ENCODE assay signal across 12 cellular contexts in the genomic region with DNA sequence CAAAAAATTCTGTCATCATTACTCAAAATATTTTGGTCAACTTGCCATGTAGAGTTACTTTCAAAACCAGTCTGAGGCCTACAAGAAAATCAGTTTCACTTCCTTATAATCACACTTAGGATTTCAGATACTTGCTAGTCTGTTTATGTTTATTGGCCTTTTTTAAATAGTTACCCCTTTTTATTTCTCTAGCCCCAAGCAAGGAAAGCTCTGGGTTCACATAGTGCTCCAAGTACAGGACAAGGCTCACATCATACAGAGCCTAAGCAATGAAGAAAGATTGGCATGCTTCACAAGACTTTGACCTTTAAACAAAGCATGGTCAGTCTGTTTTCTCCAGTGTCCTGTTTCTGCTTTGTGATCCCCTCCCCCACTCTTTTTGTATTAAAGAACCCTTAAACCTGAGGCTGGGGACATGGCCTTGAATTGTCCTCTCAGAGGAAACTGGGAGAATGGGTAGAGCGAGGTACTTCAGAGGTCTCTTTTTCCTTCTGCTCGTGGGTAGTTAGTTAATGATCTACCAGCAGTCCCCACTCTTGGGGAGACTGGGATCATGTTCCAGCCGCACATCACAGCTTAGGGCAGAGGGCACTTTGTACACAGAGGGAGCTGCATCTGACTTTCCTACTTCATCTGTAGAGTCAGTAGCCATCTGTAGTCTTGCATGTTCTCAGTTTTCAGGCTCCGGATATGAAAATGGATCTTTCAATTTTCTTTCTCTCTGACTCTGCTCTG. TPM values are rescaled to one million over a fixed set of nuclear protein-coding genes. Genes with fewer than 3 reads are reported as not detected.
A peak's percentile ranks its signal among the peaks of the same experiment; 100 is the strongest.
DNase-seq lines count a peak whose midpoint lies in the region; ATAC-seq, FAIRE-seq and TF ChIP-seq lines count a peak whose summit lies in the region.
"Had no signal": no experiment of that assay in that cellular context is flagged by ENCODE, and none has a peak within 500 bp of the region (broad histone marks: within the 10 kb centered on the region; RNA-seq: fewer than 3 reads in every experiment).

No MANE protein-coding gene starts in this region.

- H3K4me2 ChIP-seq in Karpas-422 (ENCODE audit: low read depth, low read length, poor library complexity, severe bottlenecking) = peak overlapping the region; percentile 7
- peak overlapping the region; percentile 57 for H3K4me2 ChIP-seq in hepatocyte
- no peak overlapping the region for H3K4me2 ChIP-seq in mesendoderm (ENCODE audit: low read length)

- TF ChIP-seq EP300 in upper lobe of left lung (IDR thresholded peaks at IDR 0.05) = no peak

- no peak overlapping the region for H3K4me3 ChIP-seq in breast epithelium
- no peak overlapping the region for H3K4me3 ChIP-seq in Karpas-422 (ENCODE audit: low read length)
- no peak overlapping the region for H3K4me3 ChIP-seq in hepatocyte
- no peak overlapping the region for H3K4me3 ChIP-seq in upper lobe of left lung
- no peak overlapping the region for H3K4me3 ChIP-seq in BE2C (ENCODE audit: low read depth, low read length)
- no peak overlapping the region for H3K4me3 ChIP-seq in mesendoderm (ENCODE audit: low read length)

- H3K4me1 Mint-ChIP-seq in MCF 10A (ENCODE audit: insufficient read depth, unreplicated experiment) = no peaks in the 10 kb centered on the region

- no peak overlapping the region for H2BK120ac ChIP-seq in mesendoderm (ENCODE audit: low read depth, low read length)

- peak overlapping the region; percentile 39 to 50 for H3K27ac ChIP-seq in breast epithelium
- H3K27ac ChIP-seq in Karpas-422 (ENCODE audit: low read length) = 0 out of 2 replicates have a peak overlapping the region, but pooled peaks have one; percentile 34
- H3K27ac ChIP-seq in hepatocyte = peak overlapping the region; percentile 86
- peak overlapping the region; percentile 5 to 49 (median 27) for H3K27ac ChIP-seq in upper lobe of left lung
- H3K27ac ChIP-seq in mesendoderm (ENCODE audit: low read depth, low read length) = no peak overlapping the region

- no peaks in the 10 kb centered on the region for H3K27me3 Mint-ChIP-seq in MCF 10A (ENCODE audit: insufficient read depth, unreplicated experiment)
- H3K27me3 Mint-ChIP-seq: CD4-positive, alpha-beta memory T cell had no signal

- H3K9ac ChIP-seq in Karpas-422 (ENCODE audit: low read length) (no peak overlapping the region), mesendoderm (ENCODE audit: low read length) (no peak overlapping the region)

- H2AK5ac ChIP-seq in mesendoderm (ENCODE audit: low read length) = no peak overlapping the region

- ATAC-seq in upper lobe of left lung (ENCODE audit: low FRiP score in 2 of 2) = no peak

- no peak overlapping the region for H2BK15ac ChIP-seq in mesendoderm (replicated peaks; ENCODE audit: low read depth)

- H3K23ac ChIP-seq in mesendoderm (ENCODE audit: low read length) = no peak overlapping the region

- H2AFZ ChIP-seq in Karpas-422 (ENCODE audit: low read length) (peak overlapping the region; percentile 63), hepatocyte (no peak overlapping the region)

- no peak for DNase-seq in breast epithelium (ENCODE audit: low spot score in 2 of 2)
- DNase-seq in MCF 10A (ENCODE audit: unreplicated experiment) = no peak
- DNase-seq in Karpas-422 = peak; percentile 71
- DNase-seq in hepatocyte (ENCODE audit: low spot score) = peak; percentile 78
- DNase-seq in upper lobe of left lung = peak in 1 of 2 donors; percentile 26
- DNase-seq in frontal cortex (ENCODE audit: low spot score in 2 of 2) = no peak
- no peak for DNase-seq in BE2C
- no peak for DNase-seq in mesendoderm
- DNase-seq: CD4-positive, alpha-beta memory T cell; NCI-H2227 treated with DMSO at 0.1 percent for 48 hours had no signal

- 57% methylated on average over 4 of the region's 4 CpGs for WGBS in hepatocyte (ENCODE audit: low lambda C conversion rate, missing lambda C conversion rate)
- 60 to 81% methylated on average over 4 of the region's 4 CpGs for WGBS in upper lobe of left lung, 2 donors
- WGBS in mesendoderm (ENCODE audit: extremely low coverage, insufficient coverage, low lambda C conversion rate) = no CpG with 5 or more reads among the region's 4 CpGs

- H4K20me1 ChIP-seq in Karpas-422 (ENCODE audit: insufficient read depth, low read depth, low read length) (no peaks in the 10 kb centered on the region), hepatocyte (ENCODE audit: insufficient read depth, poor library complexity, severe bottlenecking) (no peaks in the 10 kb centered on the region)

- H3K79me2 ChIP-seq in Karpas-422 (ENCODE audit: low read length) (no peaks in the 10 kb centered on the region), hepatocyte (no peaks in the 10 kb centered on the region), mesendoderm (ENCODE audit: control insufficient read depth, insufficient read depth, low read length) (no peaks in the 10 kb centered on the region)

- no peaks in the 10 kb centered on the region for H3K4me1 ChIP-seq in breast epithelium
- H3K4me1 ChIP-seq in Karpas-422 (ENCODE audit: low read length) = peaks cover 18% of the 10 kb centered on the region
- peaks cover 43% of the 10 kb centered on the region for H3K4me1 ChIP-seq in hepatocyte (ENCODE audit: insufficient read depth)
- H3K4me1 ChIP-seq in upper lobe of left lung = peaks cover 9 to 18% (median 14%) of the 10 kb centered on the region in 4 donors
- H3K4me1 ChIP-seq in BE2C = no peaks in the 10 kb centered on the region
- no peaks in the 10 kb centered on the region for H3K4me1 ChIP-seq in mesendoderm (ENCODE audit: control insufficient read depth, low read depth, low read length)

- H4K8ac ChIP-seq in mesendoderm (ENCODE audit: low read depth, low read length) = no peak overlapping the region

- TF ChIP-seq POLR2A in breast epithelium (IDR thresholded peaks at IDR 0.05) (no peak), upper lobe of left lung (IDR thresholded peaks at IDR 0.05) (no peak)

- H3K18ac ChIP-seq in mesendoderm (ENCODE audit: low read length) = no peak overlapping the region

- intact Hi-C loops in breast epithelium (cut with DNase I; ENCODE audit: low total_unique reads) = no loop called here
- intact Hi-C loops in MCF 10A (cut with micrococcal nuclease) = no loop called here

- no peak for FAIRE-seq in frontal cortex (lab: Jason Lieb, UNC)
- FAIRE-seq: urothelium cell line had no signal

- no peaks in the 10 kb centered on the region for H3K27me3 ChIP-seq in breast epithelium
- H3K27me3 ChIP-seq in Karpas-422 (ENCODE audit: low read length) = no peaks in the 10 kb centered on the region
- no peaks in the 10 kb centered on the region for H3K27me3 ChIP-seq in hepatocyte
- H3K27me3 ChIP-seq in upper lobe of left lung = no peaks in the 10 kb centered on the region
- peaks cover 15% of the 10 kb centered on the region for H3K27me3 ChIP-seq in BE2C
- no peaks in the 10 kb centered on the region for H3K27me3 ChIP-seq in mesendoderm (ENCODE audit: insufficient read depth, low read length, poor library complexity)

- no peaks in the 10 kb centered on the region for H3K36me3 ChIP-seq in breast epithelium
- no peaks in the 10 kb centered on the region for H3K36me3 ChIP-seq in Karpas-422 (ENCODE audit: insufficient read depth, low read length)
- H3K36me3 ChIP-seq in hepatocyte (replicated peaks; ENCODE audit: insufficient read depth, low read depth) = no peaks in the 10 kb centered on the region
- H3K36me3 ChIP-seq in upper lobe of left lung = no peaks in the 10 kb centered on the region
- H3K36me3 ChIP-seq in BE2C = no peaks in the 10 kb centered on the region
- no peaks in the 10 kb centered on the region for H3K36me3 ChIP-seq in mesendoderm (ENCODE audit: control insufficient read depth, insufficient read depth, low read length)

- H3K9me3 ChIP-seq in breast epithelium (no peaks in the 10 kb centered on the region), Karpas-422 (ENCODE audit: low read length) (no peaks in the 10 kb centered on the region), hepatocyte (ENCODE audit: low read depth) (no peaks in the 10 kb centered on the region), upper lobe of left lung (no peaks in the 10 kb centered on the region), BE2C (no peaks in the 10 kb centered on the region)

- no peak overlapping the region for H3K56ac ChIP-seq in mesendoderm (ENCODE audit: low read length)

- CTCF ChIA-PET in MCF 10A (lab: Yijun Ruan, JAX) = no interaction called here

- no peak for TF ChIP-seq CTCF in breast epithelium (IDR thresholded peaks at IDR 0.05)
- no peak for TF ChIP-seq CTCF in MCF 10A (IDR thresholded peaks at IDR 0.05; ENCODE audit: unreplicated experiment)
- TF ChIP-seq CTCF in hepatocyte (IDR thresholded peaks at IDR 0.05; ENCODE audit: poor library complexity) = no peak
- TF ChIP-seq CTCF in upper lobe of left lung (IDR thresholded peaks at IDR 0.05) = no peak
- no peak for TF ChIP-seq CTCF in BE2C (IDR thresholded peaks at IDR 0.05; ENCODE audit: low read depth, low read length)

- no peaks in the 10 kb centered on the region for H3K79me1 ChIP-seq in mesendoderm (ENCODE audit: low read length)

- H3K27ac Mint-ChIP-seq in MCF 10A (ENCODE audit: low read depth, unreplicated experiment) = no peak overlapping the region

- H3K4me3 Mint-ChIP-seq in MCF 10A (ENCODE audit: unreplicated experiment) = no peak overlapping the region
- H3K4me3 Mint-ChIP-seq: CD4-positive, alpha-beta memory T cell had no signal

- POLR2A ChIA-PET in MCF 10A (lab: Yijun Ruan, JAX) = no interaction called here

- H3K9me2 ChIP-seq in Karpas-422 (replicated peaks; ENCODE audit: insufficient read depth, low read length) = no peaks in the 10 kb centered on the region
- no peaks in the 10 kb centered on the region for H3K9me2 ChIP-seq in hepatocyte (replicated peaks; ENCODE audit: insufficient read depth)

- H3K36me3 Mint-ChIP-seq in MCF 10A (ENCODE audit: insufficient read depth, unreplicated experiment) = no peaks in the 10 kb centered on the region

- no peak overlapping the region for H2BK5ac ChIP-seq in mesendoderm (ENCODE audit: low read length)

- H3K4ac ChIP-seq in mesendoderm (ENCODE audit: low read depth, low read length) = no peak overlapping the region

- no peaks in the 10 kb centered on the region for H3K9me3 Mint-ChIP-seq in MCF 10A (ENCODE audit: unreplicated experiment)

- BruUV-seq in MCF 10A (replicated peaks; lab: Mats Ljungman, UMichigan) = no TSS peak

- no peak overlapping the region for H4K5ac ChIP-seq in mesendoderm (ENCODE audit: low read length)

RNA-seq across cellular contexts. Expression of a gene that starts 30.6 kb away (rescaled TPM):
- total RNA-seq in breast epithelium (10 to 100 TPM in 2 of 3 donors, under 1 TPM in 1; 0.64 to 33.4 (median 12.3) TPM), MCF 10A (2022) (0.32 and 0.56 TPM in 2 replicates), hepatocyte (7.1 and 10.0 TPM in 2 replicates), upper lobe of left lung (10 to 100 TPM in 1 of 6 donors, 1 to 10 TPM in 5; 7.3 to 11.9 (median 9.2) TPM), frontal cortex (not detected)
- 0.56 and 3.5 TPM in 2 replicates for total RNA-seq in Karpas-422 (2014; rRNA removed; shearing (Covaris generic); ENCODE audit: low replicate concordance)
- polyA plus RNA-seq in hepatocyte = 20.8 and 21.1 TPM in 2 replicates
- polyA plus RNA-seq in BE2C (2012; ENCODE audit: insufficient read depth, insufficient read length, low read depth) = not detected
- polyA plus RNA-seq in mesendoderm (2013, experiment 1 of 2) = 2.9 TPM
- polyA plus RNA-seq in mesendoderm (2013, experiment 2 of 2) = 2.1 TPM
- total RNA-seq: fibroblast of lung had no signal

RNA-seq across cellular contexts. Expression of a gene that starts 54.9 kb away (rescaled TPM):
- total RNA-seq in breast epithelium = 1 to 10 TPM in 2 of 3 donors, not detected in 1; 2.2 to 2.9 TPM
- total RNA-seq in MCF 10A (2022) = not detected in 2 replicates
- not detected in 2 replicates for total RNA-seq in Karpas-422 (2014; rRNA removed; shearing (Covaris generic); ENCODE audit: low replicate concordance)
- 4.4 and 6.7 TPM in 2 replicates for total RNA-seq in hepatocyte
- polyA plus RNA-seq in hepatocyte = 15.3 and 16.7 TPM in 2 replicates
- total RNA-seq in upper lobe of left lung = 100 to 1,000 TPM in 3 of 6 donors, 10 to 100 TPM in 3; 31.4 to 155 (median 92.3) TPM
- not detected for total RNA-seq in frontal cortex
- not detected for polyA plus RNA-seq in BE2C (2012; ENCODE audit: insufficient read depth, insufficient read length, low read depth)
- polyA plus RNA-seq in mesendoderm (2013, experiment 1 of 2) = 0.08 TPM
- polyA plus RNA-seq in mesendoderm (2013, experiment 2 of 2) = 0.06 TPM
- total RNA-seq: CD4-positive, alpha-beta memory T cell; fibroblast of lung had no signal
- polyA plus RNA-seq: CD4-positive, alpha-beta memory T cell; fibroblast of lung had no signal

Comparison
In these comparisons a context has a peak if more than half of its experiments do, and no peak if none do; other contexts are left out.
1. DNase-seq: peak in Karpas-422 (single experiment) and hepatocyte (single experiment); none in breast epithelium (0 of 2), MCF 10A (single experiment), frontal cortex (0 of 2), BE2C (single experiment) and mesendoderm (single experiment).